In the genomic region with DNA sequence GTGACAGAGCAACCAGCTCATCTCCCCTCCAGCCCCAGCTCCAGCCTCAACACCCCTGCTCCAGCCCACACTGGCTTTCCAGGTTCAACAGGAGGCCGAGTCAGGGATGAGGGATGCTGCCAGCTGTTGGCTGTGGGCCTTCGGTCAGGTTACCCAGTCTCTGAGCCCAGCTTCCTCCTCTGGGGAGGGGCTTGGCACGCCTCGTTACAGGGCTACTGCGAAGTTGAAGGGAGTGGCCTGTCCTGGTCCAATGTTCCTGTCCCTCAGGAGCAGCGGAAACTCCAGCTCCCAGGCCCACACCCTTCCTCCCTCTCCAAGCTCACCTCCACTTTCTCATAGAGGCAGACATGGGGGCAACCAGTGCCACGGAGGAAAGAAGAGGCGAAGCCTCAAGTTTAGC, we compare ENCODE assay signal across 26 cellular contexts. TPM values are rescaled to one million over a fixed set of nuclear protein-coding genes. Genes with fewer than 3 reads are reported as not detected.
"Had no signal": no experiment of that assay in that cellular context is flagged by ENCODE, and none has a peak within 500 bp of the region (broad histone marks: within the 10 kb centered on the region; RNA-seq: fewer than 3 reads in every experiment).

No MANE protein-coding gene starts in this region.

- H3K9me3 ChIP-seq: lower lobe of right lung, neutrophil, ovary, thoracic aorta, uterus had no signal

- H3K9me3 Mint-ChIP-seq: activated CD4-positive, alpha-beta T cell treated with anti-CD3 and anti-CD28 coated beads, Interleukin-2, amount 10 ng/mL, durations not matched to agents 7 days and 5 days; activated CD8-positive, alpha-beta T cell treated with anti-CD3 and anti-CD28 coated beads for 36 hours; activated naive CD4-positive, alpha-beta T cell treated with anti-CD3 and anti-CD28 coated beads, Interleukin-2, amount 50 U/mL, for 24 hours; activated naive CD8-positive, alpha-beta T cell treated with anti-CD3 and anti-CD28 coated beads, Interleukin-2, amount 50 U/mL, for 24 hours; activated T-helper 2 cell treated with anti-CD3 and anti-CD28 coated beads, Interferon-gamma antibody, Interleukin-2, Interleukin-4, amounts not matched to agents 10 μg/mL and 5 μg/mL and 100 μg/mL, durations not matched to agents 14 hours and 24 hours and 36 hours; dendritic cell treated with granulocyte-macrophage colony-stimulating factor and Interleukin-4, amounts not matched to agents 40 ng/mL and 50 ng/mL, for 4 days; endodermal cell; nephron; T-cell; type B pancreatic cell; WTC11 had no signal

- H3K27me3 Mint-ChIP-seq: activated CD4-positive, alpha-beta T cell treated with anti-CD3 and anti-CD28 coated beads, Interleukin-2, amount 10 ng/mL, durations not matched to agents 7 days and 5 days; activated CD8-positive, alpha-beta memory T cell treated with anti-CD3 and anti-CD28 coated beads, Interleukin-2, amount 10 ng/mL, durations not matched to agents 7 days and 5 days; activated CD8-positive, alpha-beta T cell treated with anti-CD3 and anti-CD28 coated beads for 36 hours; activated naive CD4-positive, alpha-beta T cell treated with anti-CD3 and anti-CD28 coated beads, Interleukin-2, amount 50 U/mL, for 24 hours; activated naive CD8-positive, alpha-beta T cell treated with anti-CD3 and anti-CD28 coated beads, Interleukin-2, amount 50 U/mL, for 24 hours; dendritic cell treated with granulocyte-macrophage colony-stimulating factor and Interleukin-4, amounts not matched to agents 40 ng/mL and 50 ng/mL, for 4 days; T-cell; type B pancreatic cell had no signal

- H3K4me3 ChIP-seq: lower lobe of right lung, ovary, thoracic aorta, uterus had no signal

- H3K27me3 ChIP-seq: foreskin keratinocyte, neutrophil, ovary, uterus had no signal

- H3K36me3 Mint-ChIP-seq: activated CD8-positive, alpha-beta memory T cell treated with anti-CD3 and anti-CD28 coated beads, Interleukin-2, amount 10 ng/mL, durations not matched to agents 7 days and 5 days; activated naive CD4-positive, alpha-beta T cell treated with anti-CD3 and anti-CD28 coated beads, Interleukin-2, amount 50 U/mL, for 24 hours; T-cell; type B pancreatic cell; WTC11 had no signal

- H3K4me1 Mint-ChIP-seq: activated CD4-positive, alpha-beta T cell treated with anti-CD3 and anti-CD28 coated beads, Interleukin-2, amount 10 ng/mL, durations not matched to agents 7 days and 5 days; activated CD8-positive, alpha-beta memory T cell treated with anti-CD3 and anti-CD28 coated beads, Interleukin-2, amount 10 ng/mL, durations not matched to agents 7 days and 5 days; activated naive CD4-positive, alpha-beta T cell treated with anti-CD3 and anti-CD28 coated beads, Interleukin-2, amount 50 U/mL, for 24 hours; activated naive CD8-positive, alpha-beta T cell treated with anti-CD3 and anti-CD28 coated beads, Interleukin-2, amount 50 U/mL, for 24 hours; endodermal cell; T-cell; WTC11 had no signal

- H3K36me3 ChIP-seq: lower lobe of right lung, ovary, uterus had no signal

- H3K27ac ChIP-seq: foreskin keratinocyte, lower lobe of right lung, neutrophil, ovary, thoracic aorta, uterus had no signal

- H3K27ac Mint-ChIP-seq: activated CD4-positive, alpha-beta T cell treated with anti-CD3 and anti-CD28 coated beads, Interleukin-2, amount 10 ng/mL, durations not matched to agents 7 days and 5 days; activated CD8-positive, alpha-beta memory T cell treated with anti-CD3 and anti-CD28 coated beads, Interleukin-2, amount 10 ng/mL, durations not matched to agents 7 days and 5 days; activated CD8-positive, alpha-beta T cell treated with anti-CD3 and anti-CD28 coated beads for 36 hours; activated naive CD4-positive, alpha-beta T cell treated with anti-CD3 and anti-CD28 coated beads, Interleukin-2, amount 50 U/mL, for 24 hours; activated naive CD8-positive, alpha-beta T cell treated with anti-CD3 and anti-CD28 coated beads, Interleukin-2, amount 50 U/mL, for 24 hours; activated T-helper 2 cell treated with anti-CD3 and anti-CD28 coated beads, Interferon-gamma antibody, Interleukin-2, Interleukin-4, amounts not matched to agents 10 μg/mL and 5 μg/mL and 100 μg/mL, durations not matched to agents 14 hours and 24 hours and 36 hours; dendritic cell treated with granulocyte-macrophage colony-stimulating factor and Interleukin-4, amounts not matched to agents 40 ng/mL and 50 ng/mL, for 4 days; endodermal cell; nephron; T-cell; type B pancreatic cell; WTC11 had no signal

- H3K4me3 Mint-ChIP-seq: activated CD4-positive, alpha-beta T cell treated with anti-CD3 and anti-CD28 coated beads, Interleukin-2, amount 10 ng/mL, durations not matched to agents 7 days and 5 days; activated CD8-positive, alpha-beta memory T cell treated with anti-CD3 and anti-CD28 coated beads, Interleukin-2, amount 10 ng/mL, durations not matched to agents 7 days and 5 days; activated CD8-positive, alpha-beta T cell treated with anti-CD3 and anti-CD28 coated beads for 36 hours; activated naive CD4-positive, alpha-beta T cell treated with anti-CD3 and anti-CD28 coated beads, Interleukin-2, amount 50 U/mL, for 24 hours; activated naive CD8-positive, alpha-beta T cell treated with anti-CD3 and anti-CD28 coated beads, Interleukin-2, amount 50 U/mL, for 24 hours; dendritic cell treated with granulocyte-macrophage colony-stimulating factor and Interleukin-4, amounts not matched to agents 40 ng/mL and 50 ng/mL, for 4 days; endodermal cell; nephron; T-cell; type B pancreatic cell; WTC11 had no signal

- H3K4me1 ChIP-seq: foreskin keratinocyte, lower lobe of right lung, uterus had no signal

RNA-seq across cellular contexts. Expression of a gene that starts 15.1 kb away (rescaled TPM):
- total RNA-seq: activated CD4-positive, alpha-beta T cell treated with anti-CD3 and anti-CD28 coated beads, Interleukin-2, amount 10 ng/mL, durations not matched to agents 7 days and 5 days; activated CD8-positive, alpha-beta memory T cell treated with anti-CD3 and anti-CD28 coated beads, Interleukin-2, amount 10 ng/mL, durations not matched to agents 7 days and 5 days; activated CD8-positive, alpha-beta T cell treated with anti-CD3 and anti-CD28 coated beads for 36 hours; activated T-helper 2 cell treated with anti-CD3 and anti-CD28 coated beads, Interferon-gamma antibody, Interleukin-2, Interleukin-4, amounts not matched to agents 10 μg/mL and 5 μg/mL and 100 μg/mL, durations not matched to agents 14 hours and 24 hours and 36 hours; endodermal cell; esophagus mucosa; foreskin keratinocyte; glomerular endothelial cell; lower lobe of right lung; mononuclear cell; ovary; pulmonary artery endothelial cell; right cardiac atrium; skeletal muscle tissue; subcutaneous adipose tissue; T-cell; T-helper 2 cell treated with Interferon-gamma antibody and Interleukin-4, amounts not matched to agents 100 ng/mL and 5 ng/mL, for 36 hours; thoracic aorta; WTC11 had no signal
- polyA plus RNA-seq: foreskin keratinocyte, ovary, right cardiac atrium had no signal
